Comparison of ENCODE assay signal across 1 cellular context in genomic region chr10:80206277-80206655, GRCh38.
TF ChIP-seq lines count a peak whose summit lies in the region.

No MANE protein-coding gene starts in this region.

TF ChIP-seq in WTC11, 78 proteins besides CTCF, POLR2A, EP300 and RAD21 (continued from another document):
- TF ChIP-seq PRDM15 (CRISPR knock-in tag; IDR thresholded peaks at IDR 0.05), result no peak
- TF ChIP-seq FOXJ3 (CRISPR knock-in tag; IDR thresholded peaks at IDR 0.05; ENCODE audit: borderline replicate concordance), result no peak
- no peak for TF ChIP-seq MYBL2 (CRISPR knock-in tag; IDR thresholded peaks at IDR 0.05)
- no peak for TF ChIP-seq ZBTB21 (CRISPR knock-in tag; IDR thresholded peaks at IDR 0.05; ENCODE audit: borderline replicate concordance)
- no peak for TF ChIP-seq GABPB1 (CRISPR knock-in tag; IDR thresholded peaks at IDR 0.05)
